ENCODE assay signal across 1 cellular context in genomic region chr14:89509891-89510290, GRCh38.
TF ChIP-seq lines count a peak whose summit lies in the region.

No MANE protein-coding gene starts in this region.

TF ChIP-seq in H1, 55 proteins besides CTCF, POLR2A, EP300 and RAD21:
- TF ChIP-seq, protein P1, sequence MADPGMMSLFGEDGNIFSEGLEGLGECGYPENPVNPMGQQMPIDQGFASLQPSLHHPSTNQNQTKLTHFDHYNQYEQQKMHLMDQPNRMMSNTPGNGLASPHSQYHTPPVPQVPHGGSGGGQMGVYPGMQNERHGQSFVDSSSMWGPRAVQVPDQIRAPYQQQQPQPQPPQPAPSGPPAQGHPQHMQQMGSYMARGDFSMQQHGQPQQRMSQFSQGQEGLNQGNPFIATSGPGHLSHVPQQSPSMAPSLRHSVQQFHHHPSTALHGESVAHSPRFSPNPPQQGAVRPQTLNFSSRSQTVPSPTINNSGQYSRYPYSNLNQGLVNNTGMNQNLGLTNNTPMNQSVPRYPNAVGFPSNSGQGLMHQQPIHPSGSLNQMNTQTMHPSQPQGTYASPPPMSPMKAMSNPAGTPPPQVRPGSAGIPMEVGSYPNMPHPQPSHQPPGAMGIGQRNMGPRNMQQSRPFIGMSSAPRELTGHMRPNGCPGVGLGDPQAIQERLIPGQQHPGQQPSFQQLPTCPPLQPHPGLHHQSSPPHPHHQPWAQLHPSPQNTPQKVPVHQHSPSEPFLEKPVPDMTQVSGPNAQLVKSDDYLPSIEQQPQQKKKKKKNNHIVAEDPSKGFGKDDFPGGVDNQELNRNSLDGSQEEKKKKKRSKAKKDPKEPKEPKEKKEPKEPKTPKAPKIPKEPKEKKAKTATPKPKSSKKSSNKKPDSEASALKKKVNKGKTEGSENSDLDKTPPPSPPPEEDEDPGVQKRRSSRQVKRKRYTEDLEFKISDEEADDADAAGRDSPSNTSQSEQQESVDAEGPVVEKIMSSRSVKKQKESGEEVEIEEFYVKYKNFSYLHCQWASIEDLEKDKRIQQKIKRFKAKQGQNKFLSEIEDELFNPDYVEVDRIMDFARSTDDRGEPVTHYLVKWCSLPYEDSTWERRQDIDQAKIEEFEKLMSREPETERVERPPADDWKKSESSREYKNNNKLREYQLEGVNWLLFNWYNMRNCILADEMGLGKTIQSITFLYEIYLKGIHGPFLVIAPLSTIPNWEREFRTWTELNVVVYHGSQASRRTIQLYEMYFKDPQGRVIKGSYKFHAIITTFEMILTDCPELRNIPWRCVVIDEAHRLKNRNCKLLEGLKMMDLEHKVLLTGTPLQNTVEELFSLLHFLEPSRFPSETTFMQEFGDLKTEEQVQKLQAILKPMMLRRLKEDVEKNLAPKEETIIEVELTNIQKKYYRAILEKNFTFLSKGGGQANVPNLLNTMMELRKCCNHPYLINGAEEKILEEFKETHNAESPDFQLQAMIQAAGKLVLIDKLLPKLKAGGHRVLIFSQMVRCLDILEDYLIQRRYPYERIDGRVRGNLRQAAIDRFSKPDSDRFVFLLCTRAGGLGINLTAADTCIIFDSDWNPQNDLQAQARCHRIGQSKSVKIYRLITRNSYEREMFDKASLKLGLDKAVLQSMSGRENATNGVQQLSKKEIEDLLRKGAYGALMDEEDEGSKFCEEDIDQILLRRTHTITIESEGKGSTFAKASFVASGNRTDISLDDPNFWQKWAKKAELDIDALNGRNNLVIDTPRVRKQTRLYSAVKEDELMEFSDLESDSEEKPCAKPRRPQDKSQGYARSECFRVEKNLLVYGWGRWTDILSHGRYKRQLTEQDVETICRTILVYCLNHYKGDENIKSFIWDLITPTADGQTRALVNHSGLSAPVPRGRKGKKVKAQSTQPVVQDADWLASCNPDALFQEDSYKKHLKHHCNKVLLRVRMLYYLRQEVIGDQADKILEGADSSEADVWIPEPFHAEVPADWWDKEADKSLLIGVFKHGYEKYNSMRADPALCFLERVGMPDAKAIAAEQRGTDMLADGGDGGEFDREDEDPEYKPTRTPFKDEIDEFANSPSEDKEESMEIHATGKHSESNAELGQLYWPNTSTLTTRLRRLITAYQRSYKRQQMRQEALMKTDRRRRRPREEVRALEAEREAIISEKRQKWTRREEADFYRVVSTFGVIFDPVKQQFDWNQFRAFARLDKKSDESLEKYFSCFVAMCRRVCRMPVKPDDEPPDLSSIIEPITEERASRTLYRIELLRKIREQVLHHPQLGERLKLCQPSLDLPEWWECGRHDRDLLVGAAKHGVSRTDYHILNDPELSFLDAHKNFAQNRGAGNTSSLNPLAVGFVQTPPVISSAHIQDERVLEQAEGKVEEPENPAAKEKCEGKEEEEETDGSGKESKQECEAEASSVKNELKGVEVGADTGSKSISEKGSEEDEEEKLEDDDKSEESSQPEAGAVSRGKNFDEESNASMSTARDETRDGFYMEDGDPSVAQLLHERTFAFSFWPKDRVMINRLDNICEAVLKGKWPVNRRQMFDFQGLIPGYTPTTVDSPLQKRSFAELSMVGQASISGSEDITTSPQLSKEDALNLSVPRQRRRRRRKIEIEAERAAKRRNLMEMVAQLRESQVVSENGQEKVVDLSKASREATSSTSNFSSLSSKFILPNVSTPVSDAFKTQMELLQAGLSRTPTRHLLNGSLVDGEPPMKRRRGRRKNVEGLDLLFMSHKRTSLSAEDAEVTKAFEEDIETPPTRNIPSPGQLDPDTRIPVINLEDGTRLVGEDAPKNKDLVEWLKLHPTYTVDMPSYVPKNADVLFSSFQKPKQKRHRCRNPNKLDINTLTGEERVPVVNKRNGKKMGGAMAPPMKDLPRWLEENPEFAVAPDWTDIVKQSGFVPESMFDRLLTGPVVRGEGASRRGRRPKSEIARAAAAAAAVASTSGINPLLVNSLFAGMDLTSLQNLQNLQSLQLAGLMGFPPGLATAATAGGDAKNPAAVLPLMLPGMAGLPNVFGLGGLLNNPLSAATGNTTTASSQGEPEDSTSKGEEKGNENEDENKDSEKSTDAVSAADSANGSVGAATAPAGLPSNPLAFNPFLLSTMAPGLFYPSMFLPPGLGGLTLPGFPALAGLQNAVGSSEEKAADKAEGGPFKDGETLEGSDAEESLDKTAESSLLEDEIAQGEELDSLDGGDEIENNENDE (IDR thresholded peaks at IDR 0.05; ENCODE audit: insufficient replicate concordance, low read length): no peak
- TF ChIP-seq TAF7 (optimal IDR thresholded peaks at IDR 0.05; ENCODE audit: borderline replicate concordance, low read depth, low read length) (no peak), CBX8 (IDR thresholded peaks at IDR 0.05; ENCODE audit: borderline replicate concordance, low read depth, low read length) (no peak), SP1 (IDR thresholded peaks at IDR 0.05; ENCODE audit: low read depth, low read length) (no peak), TAF1 (IDR thresholded peaks at IDR 0.05; ENCODE audit: low read depth, low read length) (no peak), GABPA (IDR thresholded peaks at IDR 0.05; ENCODE audit: borderline replicate concordance, insufficient read depth, low read length) (no peak), GTF2F1 (IDR thresholded peaks at IDR 0.05; ENCODE audit: borderline replicate concordance, low read depth, low read length) (no peak), KDM5A (IDR thresholded peaks at IDR 0.05; ENCODE audit: low read length) (no peak), ASH2L (IDR thresholded peaks at IDR 0.05; ENCODE audit: low read length) (no peak), EZH2 (IDR thresholded peaks at IDR 0.05; ENCODE audit: low read depth, low read length, severe bottlenecking) (no peak), SP2 (IDR thresholded peaks at IDR 0.05; ENCODE audit: low read length) (no peak), SIX5 (IDR thresholded peaks at IDR 0.05; ENCODE audit: low read depth, low read length) (no peak)
